ENCODE assay signal across 12 cellular contexts in the genomic region with DNA sequence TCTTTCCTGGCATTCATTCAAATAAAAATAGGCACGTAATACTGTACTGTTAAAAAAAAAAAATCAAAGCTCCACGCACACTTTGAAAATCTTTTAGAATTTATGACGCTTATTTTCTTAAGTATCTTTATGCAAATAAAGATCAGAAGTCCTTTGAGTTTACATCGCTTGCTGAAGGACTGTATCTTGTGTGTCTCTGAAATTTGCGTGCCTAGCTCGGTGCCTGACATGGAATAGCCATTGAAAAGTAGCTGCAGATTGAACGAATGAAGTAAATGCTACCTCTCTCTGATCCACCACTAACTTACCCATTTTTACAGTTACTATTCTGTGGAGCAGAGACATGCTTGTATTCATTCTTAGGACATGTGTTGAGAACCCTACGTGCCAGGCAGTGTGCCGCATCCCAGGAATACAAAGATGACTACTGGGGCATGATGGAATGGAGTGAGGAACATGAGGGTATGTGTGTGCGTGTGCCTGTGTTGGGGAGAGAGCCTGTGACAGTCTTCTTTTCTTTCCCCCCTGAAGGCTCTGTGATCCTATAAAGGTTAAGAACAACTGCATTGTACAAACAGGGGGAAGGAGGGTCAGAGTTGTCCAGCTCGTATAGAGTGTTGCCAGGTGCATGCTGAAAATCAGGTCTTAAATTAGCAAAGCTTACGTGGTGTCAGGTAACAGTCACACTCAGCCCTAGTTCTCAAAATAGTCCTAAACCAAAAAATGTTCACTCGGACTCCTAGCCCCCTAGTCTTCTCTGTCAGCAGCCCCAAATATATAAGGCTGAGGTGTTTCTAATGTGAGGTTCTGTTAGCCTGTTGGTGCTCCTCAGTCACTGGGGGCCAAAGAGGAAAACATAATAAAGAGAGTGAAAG.
A peak's percentile ranks its signal among the peaks of the same experiment; 100 is the strongest.
DNase-seq lines count a peak whose midpoint lies in the region; ATAC-seq and TF ChIP-seq lines count a peak whose summit lies in the region.
"Had no signal": no experiment of that assay in that cellular context is flagged by ENCODE, and none has a peak within 500 bp of the region (broad histone marks: within the 10 kb centered on the region; RNA-seq: fewer than 3 reads in every experiment).

No MANE protein-coding gene starts in this region.

- H3K9me3 ChIP-seq in heart left ventricle (peaks cover 0 to 6% (median 0%) of the 10 kb centered on the region in 12 donors), MM.1S (replicated peaks; ENCODE audit: insufficient read depth, low read length) (no peaks in the 10 kb centered on the region), esophagus squamous epithelium (no peaks in the 10 kb centered on the region), transverse colon (no peaks in the 10 kb centered on the region)
- H3K9me3 ChIP-seq: BE2C had no signal

- WGBS in heart left ventricle, 4 donors = 70 to 79% (median 77%) methylated on average over 13 of the region's 13 CpGs
- 64 to 67% methylated on average over 13 of the region's 13 CpGs for WGBS in esophagus squamous epithelium, 2 donors
- 72 to 90% methylated on average over 10 to 13 of the region's 13 CpGs for WGBS in transverse colon (ENCODE audit: low coverage in 1 of 2), 2 donors

- H3K27me3 ChIP-seq in heart left ventricle (no peaks in the 10 kb centered on the region), MM.1S (replicated peaks; ENCODE audit: insufficient read depth, low read length) (no peaks in the 10 kb centered on the region), esophagus squamous epithelium (no peaks in the 10 kb centered on the region), transverse colon (no peaks in the 10 kb centered on the region)
- H3K27me3 ChIP-seq: BE2C, breast epithelium had no signal

- ATAC-seq in heart left ventricle (no peak), Right ventricle myocardium inferior (no peak), HG02610 (IDR thresholded peaks at IDR 0.05; ENCODE audit: unreplicated experiment) (no peak), HG03439 (IDR thresholded peaks at IDR 0.05; ENCODE audit: unreplicated experiment) (no peak)

- TF ChIP-seq POLR2A in heart left ventricle (IDR thresholded peaks at IDR 0.05) = no peak
- TF ChIP-seq POLR2A in esophagus squamous epithelium (IDR thresholded peaks at IDR 0.05) = no peak
- TF ChIP-seq POLR2A in transverse colon (IDR thresholded peaks at IDR 0.05) = no peak

- H3K9ac ChIP-seq in MM.1S (ENCODE audit: low read length) = peak overlapping the region; percentile 98

- H3K4me1 ChIP-seq in heart left ventricle = peaks cover 0 to 99% (median 53%) of the 10 kb centered on the region in 12 donors
- peaks cover 70% of the 10 kb centered on the region for H3K4me1 ChIP-seq in MM.1S (ENCODE audit: low read length)
- H3K4me1 ChIP-seq in esophagus squamous epithelium = peaks cover 6 to 58% (median 15%) of the 10 kb centered on the region in 3 donors
- H3K4me1 ChIP-seq in transverse colon = peaks cover 0 to 21% (median 0%) of the 10 kb centered on the region in 4 donors
- H3K4me1 ChIP-seq: BE2C, breast epithelium had no signal

- no peak overlapping the region for H2AFZ ChIP-seq in MM.1S (ENCODE audit: low read length)

- H3K27ac ChIP-seq in heart left ventricle (peak overlapping the region in 10 of 12 donors; percentile 14 to 98 (median 58)), MM.1S (ENCODE audit: low read length) (peak overlapping the region; percentile 99), esophagus squamous epithelium (peak overlapping the region; percentile 11 to 71 (median 51)), transverse colon (peak overlapping the region; percentile 30 to 59 (median 44))
- H3K27ac ChIP-seq: WERI-Rb-1 had no signal

- intact Hi-C loops in heart left ventricle (cut with DNase I) (loop anchor here in 8 of 10 donors (5.0 to 10.0 kb wide), 3 partner anchors 83 to 88 kb away; no protein-coding TSS in a partner anchor), Right ventricle myocardium inferior (cut with DNase I) (loop anchor here (5.0 kb wide), 1 partner anchor 83 kb away; no protein-coding TSS in a partner anchor), esophagus squamous epithelium (cut with DNase I) (no loop called here), transverse colon (cut with DNase I; ENCODE audit: low total_unique reads) (no loop called here)

- peaks cover 0 to 20% (median 9%) of the 10 kb centered on the region in 9 donors for H3K36me3 ChIP-seq in heart left ventricle
- H3K36me3 ChIP-seq in MM.1S (replicated peaks; ENCODE audit: insufficient read depth, low read length) = peaks cover 33% of the 10 kb centered on the region
- no peaks in the 10 kb centered on the region for H3K36me3 ChIP-seq in esophagus squamous epithelium
- H3K36me3 ChIP-seq in transverse colon = no peaks in the 10 kb centered on the region
- H3K36me3 ChIP-seq: BE2C, breast epithelium, WERI-Rb-1 had no signal

- peaks cover 95% of the 10 kb centered on the region for H3K79me2 ChIP-seq in MM.1S (ENCODE audit: low read length)

- no peak for TF ChIP-seq EP300 in transverse colon (IDR thresholded peaks at IDR 0.05; ENCODE audit: low read depth)

- no peaks in the 10 kb centered on the region for H4K20me1 ChIP-seq in MM.1S (ENCODE audit: insufficient read depth, low read length)

- in situ Hi-C loops in transverse colon (cut with MboI; ENCODE audit: low pct_ligation_motif_present in 1 of 4, low pct_unique_long_range_greater_than_20kb in 1 of 4, low sequenced_read_pairs in 3 of 4) = no loop called here

- H3F3A ChIP-seq in MM.1S (ENCODE audit: insufficient read depth, low read length) = peaks cover 71% of the 10 kb centered on the region

- no peaks in the 10 kb centered on the region for H3K9me2 ChIP-seq in MM.1S (replicated peaks; ENCODE audit: insufficient read depth, low read length)

- TF ChIP-seq CTCF in heart left ventricle (IDR thresholded peaks at IDR 0.05) (no peak), MM.1S (IDR thresholded peaks at IDR 0.05; ENCODE audit: low read length) (no peak), esophagus squamous epithelium (IDR thresholded peaks at IDR 0.05) (no peak), transverse colon (IDR thresholded peaks at IDR 0.05) (no peak)

- H3K4me2 ChIP-seq in MM.1S (ENCODE audit: low read depth, low read length) = peak overlapping the region; percentile 90

- peak overlapping the region in 1 of 12 donors; percentile 45 for H3K4me3 ChIP-seq in heart left ventricle
- H3K4me3 ChIP-seq in MM.1S (ENCODE audit: low read length) = peak overlapping the region; percentile 46
- H3K4me3 ChIP-seq in esophagus squamous epithelium = peak overlapping the region in 2 of 4 donors; percentile 4 to 9
- no peak overlapping the region for H3K4me3 ChIP-seq in transverse colon
- H3K4me3 ChIP-seq: breast epithelium had no signal

- DNase-seq in heart left ventricle (no peak), Right ventricle myocardium inferior (ENCODE audit: missing footprints) (no peak), MM.1S (peak; percentile 90), esophagus squamous epithelium (lab: John Stamatoyannopoulos, UW) (no peak), transverse colon (no peak), AG20443 (ENCODE audit: low spot score) (no peak)
- DNase-seq: BE2C, mammary epithelial cell had no signal

Comparison
In these comparisons a context has a peak if more than half of its experiments do, and no peak if none do; other contexts are left out.
1. H3K27ac ChIP-seq: peak in every context shown above with its lines; median percentile 99 in MM.1S; 58 in heart left ventricle; 51 in esophagus squamous epithelium; 44 in transverse colon.
2. intact Hi-C loops: an anchor here in heart left ventricle (5.0 to 10.0 kb wide) and Right ventricle myocardium inferior (5.0 kb wide); none called in esophagus squamous epithelium and transverse colon.